Comparison of ENCODE assay signal across 1 cellular context in genomic region chr21:44752701-44753235, GRCh38.
A peak's percentile ranks its signal among the peaks of the same experiment; 100 is the strongest.
TF ChIP-seq lines count a peak whose summit lies in the region.

No MANE protein-coding gene starts in this region.

TF ChIP-seq in K562, 482 proteins besides CTCF, POLR2A, EP300 and RAD21 (continued from another document):
- no peak for TF ChIP-seq SPI1 (IDR thresholded peaks at IDR 0.05; ENCODE audit: borderline replicate concordance, low read depth, low read length)
- TF ChIP-seq KLF10 (CRISPR knock-in tag; IDR thresholded peaks at IDR 0.05), result no peak
- TF ChIP-seq DPF2 (IDR thresholded peaks at IDR 0.05), result no peak
- TF ChIP-seq GATA2 (CRISPR knock-in tag; IDR thresholded peaks at IDR 0.05), result no peak
- TF ChIP-seq CEBPG (CRISPR knock-in tag; IDR thresholded peaks at IDR 0.05), result no peak
- no peak for TF ChIP-seq CEBPG (tag; conservative IDR thresholded peaks at IDR 0.05 in 1 of 2, IDR thresholded peaks at IDR 0.05 in 1 of 2)
- TF ChIP-seq BHLHE40 (IDR thresholded peaks at IDR 0.05; ENCODE audit: low read length), result 0 out of 2 replicates have a peak, but pooled peaks have one; percentile 21
- TF ChIP-seq CBX2 (IDR thresholded peaks at IDR 0.05; ENCODE audit: insufficient read depth, low read length, poor library complexity, severe bottlenecking), result no peak
